In the genomic region with DNA sequence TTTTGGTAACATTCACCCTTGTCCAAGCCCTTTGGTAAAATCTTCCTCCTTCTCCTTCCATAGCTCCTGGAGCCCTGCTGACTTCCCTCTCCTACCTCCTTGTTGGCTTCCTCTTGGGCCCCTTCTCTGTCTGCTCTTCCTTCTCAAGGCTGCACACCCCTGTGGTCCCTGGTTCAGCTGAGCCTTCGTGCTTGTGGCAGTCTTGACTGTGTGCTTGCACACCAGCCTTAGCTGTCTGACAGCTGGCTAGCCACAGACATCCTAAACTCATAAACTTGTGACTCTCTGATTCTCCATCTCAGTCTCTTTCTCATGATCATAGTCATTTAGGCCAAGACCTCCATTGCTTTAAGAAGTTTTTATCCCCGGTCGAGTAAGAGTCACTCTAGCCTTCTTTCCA, we compare ENCODE assay signal across 20 cellular contexts.
"Had no signal": no experiment of that assay in that cellular context is flagged by ENCODE, and none has a peak within 500 bp of the region (broad histone marks: within the 10 kb centered on the region; RNA-seq: fewer than 3 reads in every experiment).

No MANE protein-coding gene starts in this region.

- H3K27ac ChIP-seq: left ventricle myocardium inferior, SK-N-MC, skin epidermis had no signal

- H3K9me3 Mint-ChIP-seq: activated B cell treated with CpG ODN at 0.5 μM for 24 hours; activated naive CD4-positive, alpha-beta T cell treated with anti-CD3 and anti-CD28 coated beads, Interleukin-2, amount 10 ng/mL, durations not matched to agents 7 days and 5 days; naive B cell; type B pancreatic cell had no signal

- H3K27me3 Mint-ChIP-seq: activated B cell treated with CpG ODN at 0.5 μM for 24 hours; activated naive CD4-positive, alpha-beta T cell treated with anti-CD3 and anti-CD28 coated beads, Interleukin-2, amount 10 ng/mL, durations not matched to agents 7 days and 5 days; naive B cell; type B pancreatic cell had no signal

- H3K27ac Mint-ChIP-seq: activated B cell treated with CpG ODN at 0.5 μM for 24 hours; activated naive CD4-positive, alpha-beta T cell treated with anti-CD3 and anti-CD28 coated beads, Interleukin-2, amount 10 ng/mL, durations not matched to agents 7 days and 5 days; naive B cell; type B pancreatic cell had no signal

- H3K9me3 ChIP-seq: left ventricle myocardium inferior had no signal

- DNase-seq: activated B cell treated with CpG ODN at 0.5 μM for 24 hours; activated CD4-positive, alpha-beta T cell treated with anti-CD3 and anti-CD28 coated beads, Interleukin-2, amount 50 U/mL, for 1 hour; activated naive CD4-positive, alpha-beta T cell treated with anti-CD3 and anti-CD28 coated beads, Interleukin-2, amount 10 ng/mL, durations not matched to agents 7 days and 5 days; aorta; cerebellar nuclear complex; effector CD8-positive, alpha-beta T cell; foreskin fibroblast; hypothalamus; left ventricle myocardium inferior; naive B cell; nucleus accumbens; posterior cingulate gyrus; retina; stimulated activated CD4-positive, alpha-beta T cell treated with anti-CD3 and anti-CD28 coated beads, Interleukin-15, amount 100 ng/mL, for 24 hours; stimulated activated CD4-positive, alpha-beta T cell treated with anti-CD3 and anti-CD28 coated beads, Interleukin-4, amount 100 ng/mL, for 1 hour; stimulated activated naive CD4-positive, alpha-beta T cell treated with Interleukin-2 at 50 U/mL for 16 hours had no signal

- H3K4me1 Mint-ChIP-seq: naive B cell had no signal

- H3K4me3 ChIP-seq: left ventricle myocardium inferior, SK-N-MC, skin epidermis had no signal

- FAIRE-seq: endothelial cell of umbilical vein had no signal

- H3K4me3 Mint-ChIP-seq: activated B cell treated with CpG ODN at 0.5 μM for 24 hours; activated naive CD4-positive, alpha-beta T cell treated with anti-CD3 and anti-CD28 coated beads, Interleukin-2, amount 10 ng/mL, durations not matched to agents 7 days and 5 days; naive B cell; type B pancreatic cell had no signal
